15 cellular contexts compared by ENCODE assay signal in the genomic region with DNA sequence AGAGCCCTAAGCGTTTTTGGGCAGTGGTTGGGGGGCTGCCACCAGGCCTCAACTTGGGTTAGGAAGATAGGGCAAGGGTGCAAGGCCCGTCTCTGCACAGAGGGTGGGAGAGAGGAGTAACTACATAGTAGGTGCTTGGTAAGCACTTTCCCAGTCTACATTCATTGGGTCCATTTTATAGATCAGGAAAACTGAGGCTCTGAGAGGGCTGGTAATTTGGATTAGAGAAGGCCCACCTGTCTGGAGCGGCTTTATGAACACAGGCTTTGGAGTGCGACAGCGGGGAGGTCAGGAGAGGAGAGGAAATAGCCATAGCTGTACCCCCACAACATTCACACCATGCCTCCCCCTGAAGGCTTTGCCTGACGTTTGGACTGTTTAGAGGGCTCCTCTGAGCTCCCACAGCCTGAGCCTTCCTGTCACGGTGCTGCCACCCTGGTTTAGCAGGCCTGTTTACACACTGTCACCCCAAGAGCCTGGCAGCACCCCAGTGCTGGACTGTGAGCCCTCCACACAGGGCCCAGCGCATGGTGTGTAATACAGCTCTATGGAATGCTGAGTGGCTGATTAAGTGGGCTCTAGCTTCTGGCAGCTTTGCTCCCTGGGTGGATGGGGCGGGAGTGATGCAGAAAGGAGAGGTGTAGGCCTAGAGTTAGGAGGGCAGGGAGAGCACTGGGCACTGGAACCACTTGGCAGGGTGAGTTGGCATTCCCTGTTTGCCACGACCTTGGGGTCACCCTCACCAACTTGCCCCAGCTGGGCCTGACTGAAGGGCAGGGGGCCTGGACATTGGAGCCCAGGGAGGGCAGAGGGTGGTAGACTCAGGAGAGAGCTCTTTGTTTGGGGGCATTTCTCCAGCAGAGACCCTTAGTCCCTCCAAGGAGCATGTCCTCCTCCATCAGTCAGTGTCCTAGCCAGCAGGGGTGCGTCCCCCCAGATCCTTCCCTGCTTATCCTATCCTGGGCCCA.
A peak's percentile ranks its signal among the peaks of the same experiment; 100 is the strongest.
DNase-seq lines count a peak whose midpoint lies in the region; ATAC-seq and TF ChIP-seq lines count a peak whose summit lies in the region.
"Had no signal": no experiment of that assay in that cellular context is flagged by ENCODE, and none has a peak within 500 bp of the region (broad histone marks: within the 10 kb centered on the region; RNA-seq: fewer than 3 reads in every experiment).

No MANE protein-coding gene starts in this region.

- no peak overlapping the region for H3K4me3 ChIP-seq in stomach
- H3K4me3 ChIP-seq: vagina had no signal

- peaks cover 0 to 4% (median 0%) of the 10 kb centered on the region in 4 donors for H3K36me3 ChIP-seq in stomach
- H3K36me3 ChIP-seq: vagina had no signal

- WGBS in stomach, 5 donors = 70 to 85% (median 74%) methylated on average over 10 to 11 of the region's 11 CpGs

- intact Hi-C loops in stomach (cut with DNase I; ENCODE audit: low total_unique reads) = no loop called here

- peaks cover 79% of the 10 kb centered on the region for H3K4me1 Mint-ChIP-seq in activated naive CD4-positive, alpha-beta T cell treated with anti-CD3 and anti-CD28 coated beads, Interleukin-2, amount 10 ng/mL, durations not matched to agents 7 days and 5 days
- H3K4me1 Mint-ChIP-seq in activated CD8-positive, alpha-beta T cell treated with anti-CD3 and anti-CD28 coated beads, Interleukin-2, amount 10 ng/mL, durations not matched to agents 7 days and 5 days (ENCODE audit: low read depth) = peaks cover 88% of the 10 kb centered on the region

- H3K36me3 Mint-ChIP-seq in activated naive CD4-positive, alpha-beta T cell treated with anti-CD3 and anti-CD28 coated beads, Interleukin-2, amount 10 ng/mL, durations not matched to agents 7 days and 5 days = peaks cover 5% of the 10 kb centered on the region
- H3K36me3 Mint-ChIP-seq in activated CD8-positive, alpha-beta T cell treated with anti-CD3 and anti-CD28 coated beads, Interleukin-2, amount 10 ng/mL, durations not matched to agents 7 days and 5 days (ENCODE audit: low read depth) = peaks cover 7% of the 10 kb centered on the region

- peak overlapping the region; percentile 24 for H3K27ac Mint-ChIP-seq in activated naive CD4-positive, alpha-beta T cell treated with anti-CD3 and anti-CD28 coated beads, Interleukin-2, amount 10 ng/mL, durations not matched to agents 7 days and 5 days
- H3K27ac Mint-ChIP-seq in activated CD8-positive, alpha-beta T cell treated with anti-CD3 and anti-CD28 coated beads, Interleukin-2, amount 10 ng/mL, durations not matched to agents 7 days and 5 days = peak overlapping the region; percentile 49
- H3K27ac Mint-ChIP-seq: activated CD4-positive, alpha-beta T cell treated with anti-CD3 and anti-CD28 coated beads for 36 hours; T-helper 17 cell had no signal

- no peak for ATAC-seq in activated CD8-positive, alpha-beta T cell treated with anti-CD3 and anti-CD28 coated beads, Interleukin-2, amount 10 ng/mL, durations not matched to agents 7 days and 5 days
- peak; percentile 6 for ATAC-seq in left lobe of liver
- ATAC-seq: activated CD4-positive, alpha-beta T cell treated with anti-CD3 and anti-CD28 coated beads for 36 hours; T-helper 17 cell had no signal

- no peaks in the 10 kb centered on the region for H3K9me3 Mint-ChIP-seq in activated naive CD4-positive, alpha-beta T cell treated with anti-CD3 and anti-CD28 coated beads, Interleukin-2, amount 10 ng/mL, durations not matched to agents 7 days and 5 days
- H3K9me3 Mint-ChIP-seq in activated CD8-positive, alpha-beta T cell treated with anti-CD3 and anti-CD28 coated beads, Interleukin-2, amount 10 ng/mL, durations not matched to agents 7 days and 5 days (ENCODE audit: insufficient read depth) = no peaks in the 10 kb centered on the region

- H3K4me1 ChIP-seq in stomach = peaks cover 26 to 79% (median 52%) of the 10 kb centered on the region in 4 donors

- no peak for DNase-seq in activated naive CD4-positive, alpha-beta T cell treated with anti-CD3 and anti-CD28 coated beads, Interleukin-2, amount 10 ng/mL, durations not matched to agents 7 days and 5 days
- no peak for DNase-seq in activated naive CD4-positive, alpha-beta T cell treated with anti-CD3 and anti-CD28 coated beads, Interleukin-2, amount 50 U/mL, for 16 hours
- no peak for DNase-seq in activated CD8-positive, alpha-beta T cell treated with anti-CD3 and anti-CD28 coated beads, Interleukin-2, amount 10 ng/mL, durations not matched to agents 7 days and 5 days
- DNase-seq in left lobe of liver (ENCODE audit: low spot score) (no peak), stomach (peak; percentile 38), T1000 (lab: John Stamatoyannopoulos, UW) (no peak), retina (no peak), NAMALWA (ENCODE audit: low spot score) (no peak)
- DNase-seq: activated CD4-positive, alpha-beta T cell treated with anti-CD3 and anti-CD28 coated beads for 36 hours; activated T-cell treated with anti-CD3 and anti-CD28 coated beads, Interleukin-2, amount 50 U/mL, for 48 hours; amygdala; NCI-H187 treated with DMSO at 0.1 percent for 48 hours; stimulated activated CD4-positive, alpha-beta T cell treated with anti-CD3 and anti-CD28 coated beads, Interleukin-2, amount 100 ng/mL, for 48 hours; T-helper 17 cell had no signal

- no peaks in the 10 kb centered on the region for H3K27me3 ChIP-seq in stomach
- H3K27me3 ChIP-seq: vagina had no signal

- TF ChIP-seq EP300 in stomach (IDR thresholded peaks at IDR 0.05) = no peak

- H3K9me3 ChIP-seq in stomach = no peaks in the 10 kb centered on the region
- H3K9me3 ChIP-seq: vagina had no signal

- no peak for TF ChIP-seq POLR2A in stomach (IDR thresholded peaks at IDR 0.05)

- no peaks in the 10 kb centered on the region for H3K27me3 Mint-ChIP-seq in activated naive CD4-positive, alpha-beta T cell treated with anti-CD3 and anti-CD28 coated beads, Interleukin-2, amount 10 ng/mL, durations not matched to agents 7 days and 5 days
- H3K27me3 Mint-ChIP-seq in activated CD8-positive, alpha-beta T cell treated with anti-CD3 and anti-CD28 coated beads, Interleukin-2, amount 10 ng/mL, durations not matched to agents 7 days and 5 days (ENCODE audit: low read depth) = no peaks in the 10 kb centered on the region
- H3K27me3 Mint-ChIP-seq: activated CD4-positive, alpha-beta T cell treated with anti-CD3 and anti-CD28 coated beads for 36 hours; T-helper 17 cell had no signal

- CTCF ChIA-PET in activated naive CD4-positive, alpha-beta T cell treated with anti-CD3 and anti-CD28 coated beads, Interleukin-2, amount 10 ng/mL, durations not matched to agents 7 days and 5 days (lab: Charles Lee) = no interaction called here
- CTCF ChIA-PET in activated CD8-positive, alpha-beta T cell treated with anti-CD3 and anti-CD28 coated beads, Interleukin-2, amount 10 ng/mL, durations not matched to agents 7 days and 5 days (lab: Charles Lee) = interaction anchor here (0.8 kb wide), 1 partner anchor 66 kb away, joined by 3 read pairs; no protein-coding TSS in a partner anchor

- POLR2A ChIA-PET in activated CD8-positive, alpha-beta T cell treated with anti-CD3 and anti-CD28 coated beads, Interleukin-2, amount 10 ng/mL, durations not matched to agents 7 days and 5 days (lab: Charles Lee) = interaction anchor here (1.2 kb wide), 1 partner anchor 58 kb away, joined by 3 read pairs; no protein-coding TSS in a partner anchor

- no peak for TF ChIP-seq CTCF in stomach (IDR thresholded peaks at IDR 0.05)

- no peak overlapping the region for H3K4me3 Mint-ChIP-seq in activated naive CD4-positive, alpha-beta T cell treated with anti-CD3 and anti-CD28 coated beads, Interleukin-2, amount 10 ng/mL, durations not matched to agents 7 days and 5 days
- no peak overlapping the region for H3K4me3 Mint-ChIP-seq in activated CD8-positive, alpha-beta T cell treated with anti-CD3 and anti-CD28 coated beads, Interleukin-2, amount 10 ng/mL, durations not matched to agents 7 days and 5 days
- H3K4me3 Mint-ChIP-seq: activated CD4-positive, alpha-beta T cell treated with anti-CD3 and anti-CD28 coated beads for 36 hours; T-helper 17 cell had no signal

- H3K27ac ChIP-seq in stomach = peak overlapping the region in 4 of 5 donors; percentile 1 to 42 (median 2)
- H3K27ac ChIP-seq: vagina had no signal
